Comparison of ENCODE assay signal across 8 cellular contexts in genomic region chr5:149857499-149857898, GRCh38.
DNase-seq lines count a peak whose midpoint lies in the region; ATAC-seq and TF ChIP-seq lines count a peak whose summit lies in the region.
"Had no signal": no experiment of that assay in that cellular context is flagged by ENCODE, and none has a peak within 500 bp of the region (broad histone marks: within the 10 kb centered on the region; RNA-seq: fewer than 3 reads in every experiment).

No MANE protein-coding gene starts in this region.

- H3K4me1 ChIP-seq in adipocyte (ENCODE audit: control insufficient read depth, insufficient read depth, low read length), result peaks cover 6% of the 10 kb centered on the region
- H3K4me1 ChIP-seq in right cardiac atrium (ENCODE audit: control insufficient read depth, insufficient read depth, low read length), result no peaks in the 10 kb centered on the region
- H3K4me1 ChIP-seq in suprapubic skin, result peaks cover 13% of the 10 kb centered on the region

- peak in 1 of 2 donors; percentile 49 for TF ChIP-seq POLR2A in suprapubic skin (IDR thresholded peaks at IDR 0.05)

- H3K9me3 ChIP-seq in adipocyte (ENCODE audit: control insufficient read depth, low read length) (no peaks in the 10 kb centered on the region), right cardiac atrium (ENCODE audit: control insufficient read depth, low read length) (no peaks in the 10 kb centered on the region), suprapubic skin (no peaks in the 10 kb centered on the region)

- DNase-seq in Kasumi-1 (lab: John Stamatoyannopoulos, UW) (peak; percentile 54 to 67), adipocyte (ENCODE audit: low read depth) (peak; percentile 36), right cardiac atrium (peak; percentile 79 to 90 (median 88)), suprapubic skin (ENCODE audit: low spot score in 2 of 2) (peak in 1 of 2 donors; percentile 90)
- no peak for DNase-seq in activated CD4-positive, alpha-beta T cell treated with anti-CD3 and anti-CD28 coated beads for 48 hours
- DNase-seq in stimulated activated effector memory CD8-positive, alpha-beta T cell treated with anti-CD3 and anti-CD28 coated beads, Interleukin-12 subunit alpha, Interleukin-12 subunit beta, amount 100 ng/mL, for 72 hours (ENCODE audit: low spot score in 2 of 2), result no peak
- DNase-seq: activated CD4-positive, alpha-beta T cell treated with anti-CD3 and anti-CD28 coated beads, Interleukin-2, amount 50 U/mL, for 48 hours had no signal

- no peaks in the 10 kb centered on the region for H3K27me3 ChIP-seq in adipocyte (replicated peaks; ENCODE audit: control insufficient read depth, insufficient read depth, low read length)
- no peaks in the 10 kb centered on the region for H3K27me3 ChIP-seq in right cardiac atrium (ENCODE audit: control insufficient read depth, insufficient read depth)
- no peaks in the 10 kb centered on the region for H3K27me3 ChIP-seq in suprapubic skin

- peak; percentile 87 for TF ChIP-seq EP300 in suprapubic skin (IDR thresholded peaks at IDR 0.05)

- H3K27ac ChIP-seq in right cardiac atrium (ENCODE audit: low read length), result peak overlapping the region; percentile 36
- peak overlapping the region; percentile 77 for H3K27ac ChIP-seq in suprapubic skin

- ATAC-seq in right cardiac atrium (peak; percentile 91 to 92), HG02885 (IDR thresholded peaks at IDR 0.05; ENCODE audit: poor library complexity, unreplicated experiment) (no peak)
- no peak for ATAC-seq in stimulated activated effector memory CD8-positive, alpha-beta T cell treated with anti-CD3 and anti-CD28 coated beads, Interleukin-12 subunit alpha, Interleukin-12 subunit beta, amount 100 ng/mL, for 72 hours

- no peaks in the 10 kb centered on the region for H3K9me3 Mint-ChIP-seq in stimulated activated effector memory CD8-positive, alpha-beta T cell treated with anti-CD3 and anti-CD28 coated beads, Interleukin-12 subunit alpha, Interleukin-12 subunit beta, amount 100 ng/mL, for 72 hours

- H3K36me3 ChIP-seq in adipocyte (ENCODE audit: control insufficient read depth, insufficient read depth, low read length, severe bottlenecking), result no peaks in the 10 kb centered on the region
- no peaks in the 10 kb centered on the region for H3K36me3 ChIP-seq in suprapubic skin

- no peaks in the 10 kb centered on the region for H3K36me3 Mint-ChIP-seq in stimulated activated effector memory CD8-positive, alpha-beta T cell treated with anti-CD3 and anti-CD28 coated beads, Interleukin-12 subunit alpha, Interleukin-12 subunit beta, amount 100 ng/mL, for 72 hours

- WGBS in right cardiac atrium, result 39% methylated on average over 4 of the region's 4 CpGs
- WGBS in suprapubic skin, result 60% methylated on average over 3 of the region's 4 CpGs

- H3K9ac ChIP-seq in adipocyte (ENCODE audit: low read length), result no peak overlapping the region

- no peak for TF ChIP-seq CTCF in suprapubic skin (IDR thresholded peaks at IDR 0.05)

- no peak overlapping the region for H3K27ac Mint-ChIP-seq in stimulated activated effector memory CD8-positive, alpha-beta T cell treated with anti-CD3 and anti-CD28 coated beads, Interleukin-12 subunit alpha, Interleukin-12 subunit beta, amount 100 ng/mL, for 72 hours

- H3K4me1 Mint-ChIP-seq in stimulated activated effector memory CD8-positive, alpha-beta T cell treated with anti-CD3 and anti-CD28 coated beads, Interleukin-12 subunit alpha, Interleukin-12 subunit beta, amount 100 ng/mL, for 72 hours, result peaks cover 16% of the 10 kb centered on the region

- intact Hi-C loops in right cardiac atrium (cut with DNase I), result no loop called here

- no peak overlapping the region for H3K4me3 ChIP-seq in adipocyte (ENCODE audit: low read length)
- no peak overlapping the region for H3K4me3 ChIP-seq in right cardiac atrium (ENCODE audit: low read length)
- H3K4me3 ChIP-seq in suprapubic skin, result no peak overlapping the region

- no peak overlapping the region for H3K4me3 Mint-ChIP-seq in stimulated activated effector memory CD8-positive, alpha-beta T cell treated with anti-CD3 and anti-CD28 coated beads, Interleukin-12 subunit alpha, Interleukin-12 subunit beta, amount 100 ng/mL, for 72 hours

Comparison
In these comparisons a context has a peak if more than half of its experiments do, and no peak if none do; other contexts are left out.
1. DNase-seq: peak in Kasumi-1 (2 of 2), adipocyte (single experiment) and right cardiac atrium (3 of 3); none in activated CD4-positive, alpha-beta T cell treated with anti-CD3 and anti-CD28 coated beads for 48 hours (single experiment) and stimulated activated effector memory CD8-positive, alpha-beta T cell treated with anti-CD3 and anti-CD28 coated beads, Interleukin-12 subunit alpha, Interleukin-12 subunit beta, amount 100 ng/mL, for 72 hours (0 of 2).
2. ATAC-seq: peak in right cardiac atrium (2 of 2); none in HG02885 (single experiment) and stimulated activated effector memory CD8-positive, alpha-beta T cell treated with anti-CD3 and anti-CD28 coated beads, Interleukin-12 subunit alpha, Interleukin-12 subunit beta, amount 100 ng/mL, for 72 hours (single experiment).